22 cellular contexts compared by ENCODE assay signal in genomic region chr5:133894143-133894542, GRCh38.
"Had no signal": no experiment of that assay in that cellular context is flagged by ENCODE, and none has a peak within 500 bp of the region (broad histone marks: within the 10 kb centered on the region; RNA-seq: fewer than 3 reads in every experiment).

No MANE protein-coding gene starts in this region.

- H3K4me1 ChIP-seq: body of pancreas, upper lobe of right lung had no signal

- DNase-seq: activated CD4-positive, alpha-beta T cell treated with anti-CD3 and anti-CD28 coated beads, Interleukin-2, amount 10 ng/mL, durations not matched to agents 7 days and 5 days; activated CD4-positive, CD25-positive, alpha-beta regulatory T cell treated with anti-CD3 and anti-CD28 coated beads, Interleukin-2, amount 50 U/mL, for 72 hours; activated CD8-positive, alpha-beta memory T cell treated with anti-CD3 and anti-CD28 coated beads, Interleukin-2, amount 10 ng/mL, durations not matched to agents 7 days and 5 days; activated CD8-positive, alpha-beta T cell treated with anti-CD3 and anti-CD28 coated beads for 36 hours; activated gamma-delta T cell; activated naive CD4-positive, alpha-beta T cell treated with anti-CD3 and anti-CD28 coated beads, Interleukin-2, amount 50 U/mL, for 16 hours; anterior cingulate cortex; body of pancreas; effector CD4-positive, alpha-beta T cell; erythroblast; foreskin fibroblast; hypothalamus; nephron progenitor cell; occipital lobe; stimulated activated CD4-positive, alpha-beta T cell treated with anti-CD3 and anti-CD28 coated beads, Interleukin-4, amount 100 ng/mL, for 24 hours; stimulated activated naive CD4-positive, alpha-beta T cell treated with Interleukin-2 at 50 U/mL for 16 hours had no signal

- H3K4me3 Mint-ChIP-seq: activated CD4-positive, alpha-beta T cell treated with anti-CD3 and anti-CD28 coated beads, Interleukin-2, amount 10 ng/mL, durations not matched to agents 7 days and 5 days; activated CD8-positive, alpha-beta memory T cell treated with anti-CD3 and anti-CD28 coated beads, Interleukin-2, amount 10 ng/mL, durations not matched to agents 7 days and 5 days; activated CD8-positive, alpha-beta T cell treated with anti-CD3 and anti-CD28 coated beads for 36 hours; activated T-helper 1 cell treated with anti-CD3 and anti-CD28 coated beads, Interleukin-12 subunit alpha, Interleukin-12 subunit beta, Interleukin-2, Interleukin-4 antibody, amounts not matched to agents 30 ng/mL and 10 ng/mL and 1 ng/mL, durations not matched to agents 14 hours and 24 hours and 36 hours; dendritic cell treated with granulocyte-macrophage colony-stimulating factor and Interleukin-4, amounts not matched to agents 40 ng/mL and 50 ng/mL, for 4 days; memory B cell; nephron progenitor cell had no signal

- H3K9me3 ChIP-seq: body of pancreas, upper lobe of right lung had no signal

- H3K27me3 Mint-ChIP-seq: activated CD8-positive, alpha-beta T cell treated with anti-CD3 and anti-CD28 coated beads for 36 hours; memory B cell had no signal

- H3K27me3 ChIP-seq: body of pancreas, cardiac muscle cell, upper lobe of right lung had no signal

- H3K27ac Mint-ChIP-seq: activated CD4-positive, alpha-beta T cell treated with anti-CD3 and anti-CD28 coated beads, Interleukin-2, amount 10 ng/mL, durations not matched to agents 7 days and 5 days; activated CD8-positive, alpha-beta memory T cell treated with anti-CD3 and anti-CD28 coated beads, Interleukin-2, amount 10 ng/mL, durations not matched to agents 7 days and 5 days; activated CD8-positive, alpha-beta T cell treated with anti-CD3 and anti-CD28 coated beads for 36 hours; activated T-helper 1 cell treated with anti-CD3 and anti-CD28 coated beads, Interleukin-12 subunit alpha, Interleukin-12 subunit beta, Interleukin-2, Interleukin-4 antibody, amounts not matched to agents 30 ng/mL and 10 ng/mL and 1 ng/mL, durations not matched to agents 14 hours and 24 hours and 36 hours; dendritic cell treated with granulocyte-macrophage colony-stimulating factor and Interleukin-4, amounts not matched to agents 40 ng/mL and 50 ng/mL, for 4 days; memory B cell; nephron progenitor cell had no signal

- ATAC-seq: activated CD8-positive, alpha-beta memory T cell treated with anti-CD3 and anti-CD28 coated beads, Interleukin-2, amount 10 ng/mL, durations not matched to agents 7 days and 5 days; activated CD8-positive, alpha-beta T cell treated with anti-CD3 and anti-CD28 coated beads for 36 hours; body of pancreas; upper lobe of right lung had no signal

- H3K36me3 ChIP-seq: cardiac muscle cell, upper lobe of right lung had no signal

- H3K4me3 ChIP-seq: body of pancreas, cardiac muscle cell, upper lobe of right lung had no signal

- H3K9me3 Mint-ChIP-seq: activated CD4-positive, alpha-beta T cell treated with anti-CD3 and anti-CD28 coated beads, Interleukin-2, amount 10 ng/mL, durations not matched to agents 7 days and 5 days; activated CD8-positive, alpha-beta T cell treated with anti-CD3 and anti-CD28 coated beads for 36 hours; activated T-helper 1 cell treated with anti-CD3 and anti-CD28 coated beads, Interleukin-12 subunit alpha, Interleukin-12 subunit beta, Interleukin-2, Interleukin-4 antibody, amounts not matched to agents 30 ng/mL and 10 ng/mL and 1 ng/mL, durations not matched to agents 14 hours and 24 hours and 36 hours; dendritic cell treated with granulocyte-macrophage colony-stimulating factor and Interleukin-4, amounts not matched to agents 40 ng/mL and 50 ng/mL, for 4 days; memory B cell; nephron progenitor cell had no signal

- H3K27ac ChIP-seq: body of pancreas, cardiac muscle cell, upper lobe of right lung, VCaP had no signal

- H3K4me1 Mint-ChIP-seq: activated CD4-positive, alpha-beta T cell treated with anti-CD3 and anti-CD28 coated beads, Interleukin-2, amount 10 ng/mL, durations not matched to agents 7 days and 5 days; activated CD8-positive, alpha-beta memory T cell treated with anti-CD3 and anti-CD28 coated beads, Interleukin-2, amount 10 ng/mL, durations not matched to agents 7 days and 5 days had no signal
